8 cellular contexts compared by ENCODE assay signal in the genomic region with DNA sequence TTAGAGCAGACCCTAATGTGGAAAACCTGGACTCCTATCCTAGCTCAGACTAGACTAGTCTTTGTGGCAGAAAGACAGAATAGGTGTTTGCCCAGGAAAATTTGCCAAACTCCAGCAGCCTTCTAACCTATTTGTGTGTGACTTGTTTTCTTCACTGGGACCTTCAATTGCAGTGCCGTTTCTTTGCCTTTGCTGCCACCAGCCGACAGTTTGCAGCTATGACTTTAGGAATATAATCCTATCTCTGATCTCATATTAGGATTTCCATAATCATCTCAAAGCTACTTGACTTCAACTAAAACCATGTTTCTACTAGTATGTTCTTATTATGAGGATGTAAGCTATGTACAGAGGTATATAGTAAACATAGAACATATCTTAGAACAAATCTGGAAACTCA.
A peak's percentile ranks its signal among the peaks of the same experiment; 100 is the strongest.
DNase-seq lines count a peak whose midpoint lies in the region; ATAC-seq and TF ChIP-seq lines count a peak whose summit lies in the region.
"Had no signal": no experiment of that assay in that cellular context is flagged by ENCODE, and none has a peak within 500 bp of the region (broad histone marks: within the 10 kb centered on the region; RNA-seq: fewer than 3 reads in every experiment).

No MANE protein-coding gene starts in this region.

- in situ Hi-C loops in transverse colon (cut with MboI; ENCODE audit: low pct_ligation_motif_present in 1 of 4, low pct_unique_long_range_greater_than_20kb in 1 of 4, low sequenced_read_pairs in 3 of 4), result loop anchor here in 2 of 4 donors (10.0 kb wide), 1 partner anchor 115 kb away; a partner anchor contains a TSS

- no peaks in the 10 kb centered on the region for H3K36me3 ChIP-seq in transverse colon
- H3K36me3 ChIP-seq: ovary had no signal

- intact Hi-C loops in transverse colon (cut with DNase I; ENCODE audit: low total_unique reads), result no loop called here

- 32 to 40% methylated on average over 1 to 2 of the region's 2 CpGs for WGBS in transverse colon (ENCODE audit: low coverage in 1 of 2), 2 donors

- no peak overlapping the region for H3K27ac ChIP-seq in transverse colon
- H3K27ac ChIP-seq: ovary had no signal

- no peaks in the 10 kb centered on the region for H3K27me3 ChIP-seq in transverse colon
- H3K27me3 ChIP-seq: ovary had no signal

- TF ChIP-seq POLR2A in transverse colon (IDR thresholded peaks at IDR 0.05), result no peak

- H3K4me1 ChIP-seq in transverse colon, result no peaks in the 10 kb centered on the region

- DNase-seq in ELF-1 (ENCODE audit: low read depth, low spot score) (peak; percentile 23), HPDE6-E6E7 (ENCODE audit: extremely low spot score) (peak; percentile 33), SKM-1 treated with dmso at 0.1 percent for 144 hours (lab: John Stamatoyannopoulos, UW; ENCODE audit: unreplicated experiment) (peak; percentile 14), fibroblast of the conjunctiva (ENCODE audit: low read depth) (peak; percentile 8), transverse colon (peak; percentile 21)

- no peak for TF ChIP-seq EP300 in transverse colon (IDR thresholded peaks at IDR 0.05; ENCODE audit: low read depth)

- peak; percentile 6 to 31 (median 27) for TF ChIP-seq CTCF in transverse colon (IDR thresholded peaks at IDR 0.05)

- ATAC-seq in HG03097 (IDR thresholded peaks at IDR 0.05; ENCODE audit: low FRiP score, unreplicated experiment) (no peak), HG02981 (IDR thresholded peaks at IDR 0.05; ENCODE audit: unreplicated experiment) (no peak)

- no peaks in the 10 kb centered on the region for H3K9me3 ChIP-seq in transverse colon
- H3K9me3 ChIP-seq: ovary had no signal

- H3K4me3 ChIP-seq in transverse colon, result no peak overlapping the region
- H3K4me3 ChIP-seq: ovary had no signal
